In genomic region chr1:230416430-230416829, GRCh38 we compare ENCODE assay signal across 6 cellular contexts. TPM values are rescaled to one million over a fixed set of nuclear protein-coding genes. Genes with fewer than 3 reads are reported as not detected.
"Had no signal": no experiment of that assay in that cellular context is flagged by ENCODE, and none has a peak within 500 bp of the region (broad histone marks: within the 10 kb centered on the region; RNA-seq: fewer than 3 reads in every experiment).

No MANE protein-coding gene starts in this region.

- H3K4me3 ChIP-seq: GM23338, K562 had no signal

- H3K4me3 Mint-ChIP-seq: GM23338, H9 had no signal

- DNase-seq: H9, HCEC 1CT, IMR-90 had no signal

- ATAC-seq: GM23338, K562 had no signal

- H3K27ac Mint-ChIP-seq: GM23338, H9 had no signal

RNA-seq across cellular contexts. Expression of gene PGBD5, which starts 9.7 kb away (rescaled TPM):
- total RNA-seq: HT-29 had no signal
